9 cellular contexts compared by ENCODE assay signal in the genomic region with DNA sequence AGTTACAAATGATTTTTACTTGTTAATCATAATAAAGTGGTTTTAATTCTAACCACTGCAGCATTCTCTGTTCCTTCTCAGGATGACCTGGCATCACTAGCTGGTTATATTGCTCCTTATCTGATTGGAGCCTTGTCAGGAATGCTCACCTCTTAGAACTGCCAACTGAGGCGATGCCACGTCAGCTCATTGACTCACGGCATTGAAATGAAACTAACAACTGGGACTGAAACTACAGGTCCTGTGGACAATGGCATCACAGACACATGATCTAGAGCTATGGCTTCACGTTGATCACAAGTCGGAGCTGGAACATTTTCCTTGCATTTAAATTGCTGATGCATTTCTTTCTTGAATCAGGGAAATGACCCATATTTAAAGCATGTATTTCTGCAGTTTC. TPM values are rescaled to one million over a fixed set of nuclear protein-coding genes. Genes with fewer than 3 reads are reported as not detected.
DNase-seq lines count a peak whose midpoint lies in the region; FAIRE-seq and TF ChIP-seq lines count a peak whose summit lies in the region.
"Had no signal": no experiment of that assay in that cellular context is flagged by ENCODE, and none has a peak within 500 bp of the region (broad histone marks: within the 10 kb centered on the region; RNA-seq: fewer than 3 reads in every experiment).

No MANE protein-coding gene starts in this region.

- peaks cover 0 to 9% (median 2%) of the 10 kb centered on the region in 4 donors for H3K4me1 ChIP-seq in esophagus muscularis mucosa

- H3K4me3 Mint-ChIP-seq in activated CD4-positive, alpha-beta memory T cell treated with anti-CD3 and anti-CD28 coated beads for 36 hours, result no peak overlapping the region
- no peak overlapping the region for H3K4me3 Mint-ChIP-seq in activated CD4-positive, alpha-beta memory T cell treated with anti-CD3 and anti-CD28 coated beads, Interleukin-2, amount 10 ng/mL, durations not matched to agents 7 days and 5 days

- no peak for TF ChIP-seq EP300 in esophagus muscularis mucosa (IDR thresholded peaks at IDR 0.05)

- 49% methylated on average over 5 of the region's 5 CpGs for WGBS in esophagus muscularis mucosa

- H3K9me3 ChIP-seq in esophagus muscularis mucosa, result peaks cover 0 to under 1% (median 0%) of the 10 kb centered on the region in 4 donors

- peaks cover 0 to 3% (median 0%) of the 10 kb centered on the region in 4 donors for H3K27me3 ChIP-seq in esophagus muscularis mucosa

- POLR2A ChIA-PET in activated CD4-positive, alpha-beta memory T cell treated with anti-CD3 and anti-CD28 coated beads for 36 hours (lab: Charles Lee), result no interaction called here
- POLR2A ChIA-PET in activated CD4-positive, alpha-beta memory T cell treated with anti-CD3 and anti-CD28 coated beads, Interleukin-2, amount 10 ng/mL, durations not matched to agents 7 days and 5 days (lab: Charles Lee), result no interaction called here

- CTCF ChIA-PET in activated CD4-positive, alpha-beta memory T cell treated with anti-CD3 and anti-CD28 coated beads for 36 hours (lab: Charles Lee), result no interaction called here
- CTCF ChIA-PET in activated CD4-positive, alpha-beta memory T cell treated with anti-CD3 and anti-CD28 coated beads, Interleukin-2, amount 10 ng/mL, durations not matched to agents 7 days and 5 days (lab: Charles Lee), result no interaction called here

- no peaks in the 10 kb centered on the region for H3K4me1 Mint-ChIP-seq in activated CD4-positive, alpha-beta memory T cell treated with anti-CD3 and anti-CD28 coated beads for 36 hours (ENCODE audit: low read depth)
- H3K4me1 Mint-ChIP-seq in activated CD4-positive, alpha-beta memory T cell treated with anti-CD3 and anti-CD28 coated beads, Interleukin-2, amount 10 ng/mL, durations not matched to agents 7 days and 5 days, result no peaks in the 10 kb centered on the region

- no peak for TF ChIP-seq POLR2A in GM12891 (IDR thresholded peaks at IDR 0.05; ENCODE audit: low read depth, low read length)
- TF ChIP-seq POLR2A in esophagus muscularis mucosa (IDR thresholded peaks at IDR 0.05; ENCODE audit: low read depth), result no peak

- no peaks in the 10 kb centered on the region for H3K36me3 ChIP-seq in esophagus muscularis mucosa

- intact Hi-C loops in activated CD4-positive, alpha-beta memory T cell treated with anti-CD3 and anti-CD28 coated beads for 36 hours (cut with micrococcal nuclease), result no loop called here
- intact Hi-C loops in esophagus muscularis mucosa (cut with DNase I), result no loop called here

- DNase-seq in activated CD4-positive, alpha-beta memory T cell treated with anti-CD3 and anti-CD28 coated beads for 36 hours, result peak; percentile 13
- no peak for DNase-seq in activated CD4-positive, alpha-beta memory T cell treated with anti-CD3 and anti-CD28 coated beads, Interleukin-2, amount 10 ng/mL, durations not matched to agents 7 days and 5 days
- DNase-seq in HT1080 (ENCODE audit: low read depth) (peak; percentile 97), cardiac fibroblast (ENCODE audit: low read depth in 2 of 2) (peak; percentile 92 to 98), non-pigmented ciliary epithelial cell (ENCODE audit: low read depth) (peak; percentile 95), GM12891 (ENCODE audit: insufficient read length, low spot score) (no peak), esophagus muscularis mucosa (ENCODE audit: extremely low spot score) (no peak)
- DNase-seq in effector CD8-positive, alpha-beta T cell (lab: John Stamatoyannopoulos, UW), result no peak
- DNase-seq: DND-41 had no signal

- peaks cover 18% of the 10 kb centered on the region for H3K9me3 Mint-ChIP-seq in activated CD4-positive, alpha-beta memory T cell treated with anti-CD3 and anti-CD28 coated beads for 36 hours
- H3K9me3 Mint-ChIP-seq in activated CD4-positive, alpha-beta memory T cell treated with anti-CD3 and anti-CD28 coated beads, Interleukin-2, amount 10 ng/mL, durations not matched to agents 7 days and 5 days, result no peaks in the 10 kb centered on the region

- H3K4me3 ChIP-seq in cardiac fibroblast (replicated peaks in 1 of 2; ENCODE audit: low read depth in 2 of 2, low read length in 2 of 2), result no peak overlapping the region
- H3K4me3 ChIP-seq in esophagus muscularis mucosa, result no peak overlapping the region

- FAIRE-seq in GM12891 (lab: Jason Lieb, UNC), result no peak

- TF ChIP-seq CTCF in cardiac fibroblast (IDR thresholded peaks at IDR 0.05; ENCODE audit: low read depth, low read length) (no peak), esophagus muscularis mucosa (IDR thresholded peaks at IDR 0.05) (no peak)

- no peak overlapping the region for H3K27ac ChIP-seq in esophagus muscularis mucosa (replicated peaks in 1 of 4)

- no peak overlapping the region for H3K27ac Mint-ChIP-seq in activated CD4-positive, alpha-beta memory T cell treated with anti-CD3 and anti-CD28 coated beads for 36 hours
- H3K27ac Mint-ChIP-seq in activated CD4-positive, alpha-beta memory T cell treated with anti-CD3 and anti-CD28 coated beads, Interleukin-2, amount 10 ng/mL, durations not matched to agents 7 days and 5 days, result no peak overlapping the region

- no peaks in the 10 kb centered on the region for H3K27me3 Mint-ChIP-seq in activated CD4-positive, alpha-beta memory T cell treated with anti-CD3 and anti-CD28 coated beads for 36 hours
- H3K27me3 Mint-ChIP-seq in activated CD4-positive, alpha-beta memory T cell treated with anti-CD3 and anti-CD28 coated beads, Interleukin-2, amount 10 ng/mL, durations not matched to agents 7 days and 5 days, result no peaks in the 10 kb centered on the region

- no peaks in the 10 kb centered on the region for H3K36me3 Mint-ChIP-seq in activated CD4-positive, alpha-beta memory T cell treated with anti-CD3 and anti-CD28 coated beads for 36 hours
- no peaks in the 10 kb centered on the region for H3K36me3 Mint-ChIP-seq in activated CD4-positive, alpha-beta memory T cell treated with anti-CD3 and anti-CD28 coated beads, Interleukin-2, amount 10 ng/mL, durations not matched to agents 7 days and 5 days (ENCODE audit: low read depth)

TF ChIP-seq in GM12891, 5 proteins besides CTCF, POLR2A, EP300 and RAD21:
- no peak for TF ChIP-seq POLR2AphosphoS5 (IDR thresholded peaks at IDR 0.05; ENCODE audit: low read depth, low read length)

RNA-seq across cellular contexts. Expression of a gene that starts 54.9 kb away (rescaled TPM):
- under 1 TPM; 0.07 to 0.27 TPM for total RNA-seq in activated CD4-positive, alpha-beta memory T cell treated with anti-CD3 and anti-CD28 coated beads for 36 hours
- total RNA-seq in activated CD4-positive, alpha-beta memory T cell treated with anti-CD3 and anti-CD28 coated beads, Interleukin-2, amount 10 ng/mL, durations not matched to agents 7 days and 5 days, result not detected
- 0.77 and 1.5 TPM in 2 replicates for total RNA-seq in HT1080 (2014; rRNA removed; shearing (Covaris generic))
- polyA plus RNA-seq in HT1080 (2015; cell fraction: cytosol; rRNA removed), result 0.34 and 0.48 TPM in 2 replicates
- 0.68 and 1.9 TPM in 2 replicates for polyA plus RNA-seq in HT1080 (2015; cell fraction: nucleus; rRNA removed)
- polyA plus RNA-seq in GM12891 (2012; ENCODE audit: low read depth, missing spikeins), result 0.09 TPM
- 10 to 100 TPM; 11.1 to 62.6 (median 47.0) TPM for total RNA-seq in esophagus muscularis mucosa

Comparison
In these comparisons a context has a peak if more than half of its experiments do, and no peak if none do; other contexts are left out.
1. DNase-seq: peak in activated CD4-positive, alpha-beta memory T cell treated with anti-CD3 and anti-CD28 coated beads for 36 hours (single experiment), HT1080 (single experiment), cardiac fibroblast (2 of 2) and non-pigmented ciliary epithelial cell (single experiment); none in activated CD4-positive, alpha-beta memory T cell treated with anti-CD3 and anti-CD28 coated beads, Interleukin-2, amount 10 ng/mL, durations not matched to agents 7 days and 5 days (single experiment), effector CD8-positive, alpha-beta T cell (single experiment), GM12891 (single experiment) and esophagus muscularis mucosa (single experiment).